In genomic region chr16:86459266-86459665, GRCh38 we compare ENCODE assay signal across 20 cellular contexts. TPM values are rescaled to one million over a fixed set of nuclear protein-coding genes. Genes with fewer than 3 reads are reported as not detected.
"Had no signal": no experiment of that assay in that cellular context is flagged by ENCODE, and none has a peak within 500 bp of the region (broad histone marks: within the 10 kb centered on the region; RNA-seq: fewer than 3 reads in every experiment).

No MANE protein-coding gene starts in this region.

- H3K36me3 ChIP-seq: adrenal gland, lower lobe of right lung, ovary, prostate gland, upper lobe of left lung had no signal

- DNase-seq: activated CD4-positive, alpha-beta T cell treated with anti-CD3 and anti-CD28 coated beads for 1 hour; activated CD4-positive, alpha-beta T cell treated with anti-CD3 and anti-CD28 coated beads, Interleukin-2, amount 50 U/mL, for 1 hour; activated CD8-positive, alpha-beta T cell treated with anti-CD3 and anti-CD28 coated beads, Interleukin-2, amount 10 ng/mL, durations not matched to agents 7 days and 5 days; activated gamma-delta T cell treated with Interleukin-2 at 50 U/mL for 16 hours; activated T-cell treated with anti-CD3 and anti-CD28 coated beads, Interleukin-2, amount 50 U/mL, for 1 hour; adrenal gland; lower lobe of right lung; natural killer cell; ovary; stimulated activated CD4-positive, alpha-beta T cell treated with anti-CD3 and anti-CD28 coated beads, Interleukin-1b, Interleukin-23, amount 100 ng/mL, for 48 hours; T-helper 9 cell; upper lobe of left lung had no signal

- H3K4me1 ChIP-seq: adrenal gland, prostate gland had no signal

- ATAC-seq: activated CD8-positive, alpha-beta T cell treated with anti-CD3 and anti-CD28 coated beads, Interleukin-2, amount 10 ng/mL, durations not matched to agents 7 days and 5 days; left lobe of liver; lower lobe of right lung; natural killer cell; right cardiac atrium had no signal

- FAIRE-seq: bronchial epithelial cell had no signal

- H3K9me3 ChIP-seq: adrenal gland, prostate gland had no signal

- H3K4me3 ChIP-seq: adrenal gland, coronary artery, lower lobe of right lung, ovary, prostate gland, upper lobe of left lung had no signal

- H3K27me3 ChIP-seq: ovary, upper lobe of left lung had no signal

- H3K27ac ChIP-seq: adrenal gland, coronary artery, lower lobe of right lung, ovary, prostate gland, upper lobe of left lung had no signal

RNA-seq across cellular contexts. Expression of gene FOXF1, which starts 51.1 kb away (rescaled TPM):
- total RNA-seq: activated CD8-positive, alpha-beta T cell treated with anti-CD3 and anti-CD28 coated beads, Interleukin-2, amount 10 ng/mL, durations not matched to agents 7 days and 5 days; kidney epithelial cell; natural killer cell; skeletal muscle tissue; T-helper 1 cell treated with Interleukin-12 subunit alpha and Interleukin-12 subunit beta and Interleukin-4 antibody, amounts not matched to agents 30 ng/mL and 1 ng/mL, for 36 hours had no signal
